8 cellular contexts compared by ENCODE assay signal in genomic region chr3:196159952-196160804, GRCh38. TPM values are rescaled to one million over a fixed set of nuclear protein-coding genes. Genes with fewer than 3 reads are reported as not detected.
A peak's percentile ranks its signal among the peaks of the same experiment; 100 is the strongest.
DNase-seq lines count a peak whose midpoint lies in the region; ATAC-seq, FAIRE-seq and TF ChIP-seq lines count a peak whose summit lies in the region.

No MANE protein-coding gene starts in this region.

- no peak for TF ChIP-seq RAD21 in HepG2 (CRISPR knock-in tag; IDR thresholded peaks at IDR 0.05)

- TF ChIP-seq POLR2A in adrenal gland (IDR thresholded peaks at IDR 0.05) = no peak
- TF ChIP-seq POLR2A in HepG2 (IDR thresholded peaks at IDR 0.05; ENCODE audit: insufficient read depth in 1 of 2, low read depth in 2 of 2, low read length in 2 of 2) = no peak

- CTCF ChIA-PET in HepG2 (lab: Yijun Ruan, JAX; ENCODE audit: low intra/inter-chr PET ratio, low total read pairs) = no interaction called here

- no peak for TF ChIP-seq EP300 in HepG2 (IDR thresholded peaks at IDR 0.05; ENCODE audit: low read depth in 2 of 2, low read length in 2 of 2)
- no peak for TF ChIP-seq EP300 in HepG2 (CRISPR knock-in tag; IDR thresholded peaks at IDR 0.05; ENCODE audit: borderline replicate concordance)

- no peak overlapping the region for H2AFZ ChIP-seq in HepG2 (ENCODE audit: low read length)

- intact Hi-C loops in Right ventricle myocardium superior (cut with DNase I) (no loop called here), adrenal gland (cut with DNase I) (no loop called here), HepG2 (cut with micrococcal nuclease; ENCODE audit: unreplicated experiment) (no loop called here)

- H3K79me2 ChIP-seq in HepG2 (ENCODE audit: insufficient read depth, low read length) = no peaks in the 10 kb centered on the region

- no peaks in the 10 kb centered on the region for H3K9me3 ChIP-seq in right atrium auricular region
- H3K9me3 ChIP-seq in adrenal gland (replicated peaks in 1 of 3) = no peaks in the 10 kb centered on the region
- no peaks in the 10 kb centered on the region for H3K9me3 ChIP-seq in HepG2 (ENCODE audit: low read length)

- POLR2A ChIA-PET in HepG2 (lab: Yijun Ruan, JAX) = no interaction called here

- no peaks in the 10 kb centered on the region for H4K20me1 ChIP-seq in HepG2 (ENCODE audit: insufficient read depth, low read length)

- no peak overlapping the region for H3K4me3 ChIP-seq in right atrium auricular region
- H3K4me3 ChIP-seq in adrenal gland = no peak overlapping the region
- H3K4me3 ChIP-seq in HepG2 (replicated peaks in 1 of 3; ENCODE audit: insufficient read depth in 1 of 3, low read depth in 2 of 3, low read length in 3 of 3) = no peak overlapping the region

- DNase-seq in Right ventricle myocardium superior (no peak), right atrium auricular region (ENCODE audit: low spot score) (no peak), NAMALWA (ENCODE audit: low spot score) (peak; percentile 37), adrenal gland (peak in 5 of 7 donors; percentile 28 to 56 (median 37)), HepG2 (ENCODE audit: low spot score) (no peak), ACHN (no peak)
- no peak for DNase-seq in activated CD8-positive, alpha-beta memory T cell treated with anti-CD3 and anti-CD28 coated beads, Interleukin-2, amount 50 U/mL, for 4 hours

- H3K27me3 ChIP-seq in right atrium auricular region (no peaks in the 10 kb centered on the region), adrenal gland (no peaks in the 10 kb centered on the region), HepG2 (ENCODE audit: control insufficient read depth in 1 of 2, insufficient read depth in 2 of 2, low read length in 2 of 2) (no peaks in the 10 kb centered on the region; a peak in 3 of 5 replicates)

- no peak overlapping the region for H3K9ac ChIP-seq in HepG2 (ENCODE audit: insufficient read depth, low read depth, low read length)

- no TSS peak for BruUV-seq in HepG2 (replicated peaks; lab: Mats Ljungman, UMichigan)

- H3K27ac ChIP-seq in right atrium auricular region (no peak overlapping the region), adrenal gland (peak overlapping the region in 3 of 5 donors; percentile 6 to 58 (median 50)), HepG2 (ENCODE audit: extremely low read length, insufficient read depth, low read length) (no peak overlapping the region)

- TF ChIP-seq CTCF in right atrium auricular region (IDR thresholded peaks at IDR 0.05) = no peak
- no peak for TF ChIP-seq CTCF in adrenal gland (IDR thresholded peaks at IDR 0.05)
- no peak for TF ChIP-seq CTCF in HepG2 (CRISPR knock-in tag; IDR thresholded peaks at IDR 0.05)

- no peak for FAIRE-seq in HepG2 (lab: Jason Lieb, UNC)

- in situ Hi-C loops in HepG2 (cut with HindIII; ENCODE audit: extremely low pct_ligation_motif_present, low pct_unique_long_range_greater_than_20kb) (no loop called here), ACHN (cut with HindIII; ENCODE audit: low pct_ligation_motif_present, low pct_unique_long_range_greater_than_20kb, low sequenced_read_pairs) (no loop called here)

- H3K4me1 ChIP-seq in right atrium auricular region (peaks cover 0 to 6% of the 10 kb centered on the region in 2 donors), adrenal gland (replicated peaks in 1 of 2) (peaks cover 0 to 3% of the 10 kb centered on the region in 2 donors), HepG2 (ENCODE audit: insufficient read depth, low read length) (peaks cover 34% of the 10 kb centered on the region)

- no peaks in the 10 kb centered on the region for H3K36me3 ChIP-seq in right atrium auricular region
- H3K36me3 ChIP-seq in adrenal gland (replicated peaks in 1 of 2) = no peaks in the 10 kb centered on the region
- no peaks in the 10 kb centered on the region for H3K36me3 ChIP-seq in HepG2 (replicated peaks in 1 of 2; ENCODE audit: control insufficient read depth in 1 of 2, insufficient read depth in 2 of 2, low read length in 2 of 2)

- WGBS in adrenal gland, 4 donors = 53 to 69% (median 61%) methylated on average over 12 to 15 of the region's 15 CpGs
- WGBS in HepG2 (ENCODE audit: low lambda C conversion rate) = 37% methylated on average over 12 of the region's 15 CpGs

- ATAC-seq in Right ventricle myocardium superior (ENCODE audit: poor library complexity) (peak; percentile 7), HG02588 (IDR thresholded peaks at IDR 0.05; ENCODE audit: unreplicated experiment) (peak; percentile 93), HepG2 (no peak)

- H3K4me2 ChIP-seq in HepG2 (ENCODE audit: low read depth, low read length) = no peak overlapping the region

TF ChIP-seq in HepG2, 621 proteins besides CTCF, POLR2A, EP300 and RAD21 (continues in another document):
- TF ChIP-seq MAFF (IDR thresholded peaks at IDR 0.05; ENCODE audit: low read depth, low read length) = 0 out of 2 replicates have a peak, but pooled peaks have one; percentile 9
- TF ChIP-seq ZNF644 (CRISPR knock-in tag; IDR thresholded peaks at IDR 0.05; ENCODE audit: low read depth) = no peak
- TF ChIP-seq ARNT2 (CRISPR knock-in tag; IDR thresholded peaks at IDR 0.05; ENCODE audit: low read depth) = no peak
- no peak for TF ChIP-seq HMGA1 (CRISPR knock-in tag; conservative IDR thresholded peaks at IDR 0.05)
- TF ChIP-seq SRSF4 (IDR thresholded peaks at IDR 0.05; ENCODE audit: low read depth, low read length, poor library complexity, severe bottlenecking) = no peak
- TF ChIP-seq ZNF263 (CRISPR knock-in tag; IDR thresholded peaks at IDR 0.05) = peak; percentile 99
- TF ChIP-seq ZBTB20 (CRISPR knock-in tag; IDR thresholded peaks at IDR 0.05; ENCODE audit: borderline replicate concordance, low read depth) = no peak

RNA-seq across cellular contexts. Expression of gene ZDHHC19, which starts 51.0 kb away (rescaled TPM):
- total RNA-seq in Right ventricle myocardium superior (not detected), right atrium auricular region (not detected), adrenal gland (10 to 100 TPM in 3 of 8 donors, 1 to 10 TPM in 4, not detected in 1; 3.0 to 26.0 (median 5.0) TPM), HepG2 (2016; rRNA removed; fragmentation: Illumina TruSeq; extraction: Trizol) (0.22 TPM in 1 of 2 replicates, not detected in the other)
- polyA plus RNA-seq in adrenal gland (10 to 100 TPM in 1 of 3 donors, 1 to 10 TPM in 2; 5.9 to 59.2 (median 7.4) TPM), HepG2 (2011; rRNA removed) (0.53 and 0.97 TPM in 2 replicates)
- not detected in 2 replicates for total RNA-seq in HepG2 (2016; cell fraction: cytosol; rRNA removed; fragmentation: Illumina TruSeq; extraction: Trizol; ENCODE audit: low read depth)
- not detected in 2 replicates for total RNA-seq in HepG2 (2016; cell fraction: insoluble cytoplasmic fraction; rRNA removed; fragmentation: Illumina TruSeq; extraction: Trizol)
- total RNA-seq in HepG2 (2016; cell fraction: membrane; rRNA removed; fragmentation: Illumina TruSeq; extraction: Trizol) = not detected in 2 replicates
- total RNA-seq in HepG2 (2016; cell fraction: nucleus; rRNA removed; fragmentation: Illumina TruSeq; extraction: Trizol) = not detected in 2 replicates
- polyA plus RNA-seq in HepG2 (2011; cell fraction: cytosol; rRNA removed) = 0.47 TPM in 2 replicates
- 1.5 and 1.9 TPM in 2 replicates for polyA plus RNA-seq in HepG2 (2011; cell fraction: nucleus; rRNA removed)
- 1.2 and 3.4 TPM in 2 replicates for polyA plus RNA-seq in HepG2 (2012)
- polyA plus RNA-seq in HepG2 (2016; cell fraction: cytosol; fragmentation: Illumina TruSeq; extraction: Trizol; ENCODE audit: low read depth) = 0.43 TPM in 1 of 2 replicates, not detected in the other
- 0.53 TPM in 1 of 2 replicates, not detected in the other for polyA plus RNA-seq in HepG2 (2016; cell fraction: insoluble cytoplasmic fraction; fragmentation: Illumina TruSeq; extraction: Trizol; ENCODE audit: low read depth)
- polyA plus RNA-seq in HepG2 (2016; cell fraction: membrane; fragmentation: Illumina TruSeq; extraction: Trizol; ENCODE audit: low read depth) = not detected in 2 replicates
- not detected in 2 replicates for polyA plus RNA-seq in HepG2 (2016; cell fraction: nucleus; fragmentation: Illumina TruSeq; extraction: Trizol; ENCODE audit: insufficient read depth, low read depth)
- polyA minus RNA-seq in HepG2 (2011; rRNA and poly(A)+ RNA removed; ENCODE audit: low replicate concordance) = 0.30 TPM in 1 of 2 replicates, not detected in the other
- not detected in 2 replicates for polyA minus RNA-seq in HepG2 (2011; cell fraction: cytosol; rRNA and poly(A)+ RNA removed)
- polyA minus RNA-seq in HepG2 (2011; cell fraction: nucleus; rRNA and poly(A)+ RNA removed) = 0.26 and 1.1 TPM in 2 replicates

RNA-seq across cellular contexts. Expression of gene SLC51A, which starts 56.2 kb away (rescaled TPM):
- total RNA-seq in Right ventricle myocardium superior (not detected), right atrium auricular region (under 1 TPM in 1 of 2 donors, not detected in 1; 0.35 TPM), adrenal gland (10 to 100 TPM in 4 of 8 donors, 1 to 10 TPM in 4; 1.2 to 73.1 (median 10.4) TPM), HepG2 (2016; rRNA removed; fragmentation: Illumina TruSeq; extraction: Trizol) (3.8 and 4.3 TPM in 2 replicates)
- polyA plus RNA-seq in adrenal gland (10 to 100 TPM in 2 of 3 donors, 1 to 10 TPM in 1; 3.7 to 45.5 (median 35.0) TPM), HepG2 (2011; rRNA removed) (48.8 and 96.4 TPM in 2 replicates)
- total RNA-seq in HepG2 (2016; cell fraction: cytosol; rRNA removed; fragmentation: Illumina TruSeq; extraction: Trizol; ENCODE audit: low read depth) = 1.8 and 2.1 TPM in 2 replicates
- 2.3 and 4.7 TPM in 2 replicates for total RNA-seq in HepG2 (2016; cell fraction: insoluble cytoplasmic fraction; rRNA removed; fragmentation: Illumina TruSeq; extraction: Trizol)
- 1.2 and 1.5 TPM in 2 replicates for total RNA-seq in HepG2 (2016; cell fraction: membrane; rRNA removed; fragmentation: Illumina TruSeq; extraction: Trizol)
- 3.7 and 5.8 TPM in 2 replicates for total RNA-seq in HepG2 (2016; cell fraction: nucleus; rRNA removed; fragmentation: Illumina TruSeq; extraction: Trizol)
- 21.3 and 40.5 TPM in 2 replicates for polyA plus RNA-seq in HepG2 (2011; cell fraction: cytosol; rRNA removed)
- polyA plus RNA-seq in HepG2 (2011; cell fraction: nucleus; rRNA removed) = 286 and 508 TPM in 2 replicates
- 60.6 and 133 TPM in 2 replicates for polyA plus RNA-seq in HepG2 (2012)
- polyA plus RNA-seq in HepG2 (2016; cell fraction: cytosol; fragmentation: Illumina TruSeq; extraction: Trizol; ENCODE audit: low read depth) = 1.3 and 1.5 TPM in 2 replicates
- 1.2 and 2.5 TPM in 2 replicates for polyA plus RNA-seq in HepG2 (2016; cell fraction: insoluble cytoplasmic fraction; fragmentation: Illumina TruSeq; extraction: Trizol; ENCODE audit: low read depth)
- polyA plus RNA-seq in HepG2 (2016; cell fraction: membrane; fragmentation: Illumina TruSeq; extraction: Trizol; ENCODE audit: low read depth) = 1.7 TPM in 2 replicates
- 9.4 and 12.9 TPM in 2 replicates for polyA plus RNA-seq in HepG2 (2016; cell fraction: nucleus; fragmentation: Illumina TruSeq; extraction: Trizol; ENCODE audit: insufficient read depth, low read depth)
- 29.6 TPM in 1 of 2 replicates, not detected in the other for polyA minus RNA-seq in HepG2 (2011; rRNA and poly(A)+ RNA removed; ENCODE audit: low replicate concordance)
- polyA minus RNA-seq in HepG2 (2011; cell fraction: cytosol; rRNA and poly(A)+ RNA removed) = 7.6 and 19.3 TPM in 2 replicates
- 24.8 and 52.6 TPM in 2 replicates for polyA minus RNA-seq in HepG2 (2011; cell fraction: nucleus; rRNA and poly(A)+ RNA removed)

Comparison
In these comparisons a context has a peak if more than half of its experiments do, and no peak if none do; other contexts are left out.
1. DNase-seq: peak in NAMALWA (single experiment) and adrenal gland (5 of 7); none in Right ventricle myocardium superior (single experiment), right atrium auricular region (single experiment), HepG2 (single experiment), ACHN (single experiment) and activated CD8-positive, alpha-beta memory T cell treated with anti-CD3 and anti-CD28 coated beads, Interleukin-2, amount 50 U/mL, for 4 hours (single experiment).
2. H3K27ac ChIP-seq: peak in adrenal gland (3 of 5); none in right atrium auricular region (0 of 2) and HepG2 (single experiment).